1 cellular context compared by ENCODE assay signal in genomic region chrX:155216179-155216939, GRCh38.
A peak's percentile ranks its signal among the peaks of the same experiment; 100 is the strongest.
TF ChIP-seq lines count a peak whose summit lies in the region.

VBP1 (plus strand) TSS chrX:155216460; CDS start chrX:155216483, 23 bp downstream.

TF ChIP-seq in HepG2, 621 proteins besides CTCF, POLR2A, EP300 and RAD21 (continued from another document and continues in another):
- TF ChIP-seq, protein P1, sequence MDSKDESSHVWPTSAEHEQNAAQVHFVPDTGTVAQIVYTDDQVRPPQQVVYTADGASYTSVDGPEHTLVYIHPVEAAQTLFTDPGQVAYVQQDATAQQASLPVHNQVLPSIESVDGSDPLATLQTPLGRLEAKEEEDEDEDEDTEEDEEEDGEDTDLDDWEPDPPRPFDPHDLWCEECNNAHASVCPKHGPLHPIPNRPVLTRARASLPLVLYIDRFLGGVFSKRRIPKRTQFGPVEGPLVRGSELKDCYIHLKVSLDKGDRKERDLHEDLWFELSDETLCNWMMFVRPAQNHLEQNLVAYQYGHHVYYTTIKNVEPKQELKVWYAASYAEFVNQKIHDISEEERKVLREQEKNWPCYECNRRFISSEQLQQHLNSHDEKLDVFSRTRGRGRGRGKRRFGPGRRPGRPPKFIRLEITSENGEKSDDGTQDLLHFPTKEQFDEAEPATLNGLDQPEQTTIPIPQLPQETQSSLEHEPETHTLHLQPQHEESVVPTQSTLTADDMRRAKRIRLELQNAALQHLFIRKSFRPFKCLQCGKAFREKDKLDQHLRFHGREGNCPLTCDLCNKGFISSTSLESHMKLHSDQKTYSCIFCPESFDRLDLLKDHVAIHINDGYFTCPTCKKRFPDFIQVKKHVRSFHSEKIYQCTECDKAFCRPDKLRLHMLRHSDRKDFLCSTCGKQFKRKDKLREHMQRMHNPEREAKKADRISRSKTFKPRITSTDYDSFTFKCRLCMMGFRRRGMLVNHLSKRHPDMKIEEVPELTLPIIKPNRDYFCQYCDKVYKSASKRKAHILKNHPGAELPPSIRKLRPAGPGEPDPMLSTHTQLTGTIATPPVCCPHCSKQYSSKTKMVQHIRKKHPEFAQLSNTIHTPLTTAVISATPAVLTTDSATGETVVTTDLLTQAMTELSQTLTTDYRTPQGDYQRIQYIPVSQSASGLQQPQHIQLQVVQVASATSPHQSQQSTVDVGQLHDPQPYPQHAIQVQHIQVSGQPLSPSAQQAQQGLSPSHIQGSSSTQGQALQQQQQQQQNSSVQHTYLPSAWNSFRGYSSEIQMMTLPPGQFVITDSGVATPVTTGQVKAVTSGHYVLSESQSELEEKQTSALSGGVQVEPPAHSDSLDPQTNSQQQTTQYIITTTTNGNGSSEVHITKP (CRISPR knock-in tag; IDR thresholded peaks at IDR 0.05; ENCODE audit: low read depth): 0 out of 2 replicates have a peak, but pooled peaks have one; percentile 12
- TF ChIP-seq ASH2L (IDR thresholded peaks at IDR 0.05; ENCODE audit: insufficient read length, low read depth, low read length): peak; percentile 65
- TF ChIP-seq ZNF552 (CRISPR knock-in tag; IDR thresholded peaks at IDR 0.05; ENCODE audit: borderline replicate concordance): no peak
- no peak for TF ChIP-seq AHDC1 (CRISPR knock-in tag; IDR thresholded peaks at IDR 0.05; ENCODE audit: borderline replicate concordance)
- peak; percentile 43; the same call in 1 of the 2 replicates for TF ChIP-seq KAT8 (CRISPR knock-in tag; IDR thresholded peaks at IDR 0.05)
- TF ChIP-seq ZNF337 (CRISPR knock-in tag; IDR thresholded peaks at IDR 0.05; ENCODE audit: borderline replicate concordance, low read depth): no peak
- no peak for TF ChIP-seq ELF3 (CRISPR knock-in tag; IDR thresholded peaks at IDR 0.05)
- TF ChIP-seq, protein P2, sequence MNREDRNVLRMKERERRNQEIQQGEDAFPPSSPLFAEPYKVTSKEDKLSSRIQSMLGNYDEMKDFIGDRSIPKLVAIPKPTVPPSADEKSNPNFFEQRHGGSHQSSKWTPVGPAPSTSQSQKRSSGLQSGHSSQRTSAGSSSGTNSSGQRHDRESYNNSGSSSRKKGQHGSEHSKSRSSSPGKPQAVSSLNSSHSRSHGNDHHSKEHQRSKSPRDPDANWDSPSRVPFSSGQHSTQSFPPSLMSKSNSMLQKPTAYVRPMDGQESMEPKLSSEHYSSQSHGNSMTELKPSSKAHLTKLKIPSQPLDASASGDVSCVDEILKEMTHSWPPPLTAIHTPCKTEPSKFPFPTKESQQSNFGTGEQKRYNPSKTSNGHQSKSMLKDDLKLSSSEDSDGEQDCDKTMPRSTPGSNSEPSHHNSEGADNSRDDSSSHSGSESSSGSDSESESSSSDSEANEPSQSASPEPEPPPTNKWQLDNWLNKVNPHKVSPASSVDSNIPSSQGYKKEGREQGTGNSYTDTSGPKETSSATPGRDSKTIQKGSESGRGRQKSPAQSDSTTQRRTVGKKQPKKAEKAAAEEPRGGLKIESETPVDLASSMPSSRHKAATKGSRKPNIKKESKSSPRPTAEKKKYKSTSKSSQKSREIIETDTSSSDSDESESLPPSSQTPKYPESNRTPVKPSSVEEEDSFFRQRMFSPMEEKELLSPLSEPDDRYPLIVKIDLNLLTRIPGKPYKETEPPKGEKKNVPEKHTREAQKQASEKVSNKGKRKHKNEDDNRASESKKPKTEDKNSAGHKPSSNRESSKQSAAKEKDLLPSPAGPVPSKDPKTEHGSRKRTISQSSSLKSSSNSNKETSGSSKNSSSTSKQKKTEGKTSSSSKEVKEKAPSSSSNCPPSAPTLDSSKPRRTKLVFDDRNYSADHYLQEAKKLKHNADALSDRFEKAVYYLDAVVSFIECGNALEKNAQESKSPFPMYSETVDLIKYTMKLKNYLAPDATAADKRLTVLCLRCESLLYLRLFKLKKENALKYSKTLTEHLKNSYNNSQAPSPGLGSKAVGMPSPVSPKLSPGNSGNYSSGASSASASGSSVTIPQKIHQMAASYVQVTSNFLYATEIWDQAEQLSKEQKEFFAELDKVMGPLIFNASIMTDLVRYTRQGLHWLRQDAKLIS (CRISPR knock-in tag; IDR thresholded peaks at IDR 0.05): no peak
- no peak for TF ChIP-seq ZNF609 (CRISPR knock-in tag; IDR thresholded peaks at IDR 0.05; ENCODE audit: borderline replicate concordance)
- no peak for TF ChIP-seq CHD4 (IDR thresholded peaks at IDR 0.05; ENCODE audit: borderline replicate concordance, low read length)
- no peak for TF ChIP-seq MTERF4 (CRISPR knock-in tag; IDR thresholded peaks at IDR 0.05)
- TF ChIP-seq, protein P3, sequence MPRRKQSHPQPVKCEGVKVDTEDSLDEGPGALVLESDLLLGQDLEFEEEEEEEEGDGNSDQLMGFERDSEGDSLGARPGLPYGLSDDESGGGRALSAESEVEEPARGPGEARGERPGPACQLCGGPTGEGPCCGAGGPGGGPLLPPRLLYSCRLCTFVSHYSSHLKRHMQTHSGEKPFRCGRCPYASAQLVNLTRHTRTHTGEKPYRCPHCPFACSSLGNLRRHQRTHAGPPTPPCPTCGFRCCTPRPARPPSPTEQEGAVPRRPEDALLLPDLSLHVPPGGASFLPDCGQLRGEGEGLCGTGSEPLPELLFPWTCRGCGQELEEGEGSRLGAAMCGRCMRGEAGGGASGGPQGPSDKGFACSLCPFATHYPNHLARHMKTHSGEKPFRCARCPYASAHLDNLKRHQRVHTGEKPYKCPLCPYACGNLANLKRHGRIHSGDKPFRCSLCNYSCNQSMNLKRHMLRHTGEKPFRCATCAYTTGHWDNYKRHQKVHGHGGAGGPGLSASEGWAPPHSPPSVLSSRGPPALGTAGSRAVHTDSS (CRISPR knock-in tag; conservative IDR thresholded peaks at IDR 0.05): no peak
- TF ChIP-seq TFDP1 (CRISPR knock-in tag; IDR thresholded peaks at IDR 0.05; ENCODE audit: borderline replicate concordance): peak; percentile 43; the same call in 1 of the 2 replicates
- no peak for TF ChIP-seq HNRNPUL1 (IDR thresholded peaks at IDR 0.05; ENCODE audit: low read depth, low read length)
- peak; percentile 11; the same call in 1 of the 3 replicates for TF ChIP-seq MXI1 (IDR thresholded peaks at IDR 0.05; ENCODE audit: borderline replicate concordance, low read depth, low read length)
- peak; percentile 58 for TF ChIP-seq POLR2AphosphoS5 (IDR thresholded peaks at IDR 0.05; ENCODE audit: low read depth, low read length)
- TF ChIP-seq ZSCAN12 (CRISPR knock-in tag; IDR thresholded peaks at IDR 0.05): no peak
- TF ChIP-seq KLF13 (CRISPR knock-in tag; IDR thresholded peaks at IDR 0.05): no peak
- no peak for TF ChIP-seq SSRP1 (CRISPR knock-in tag; IDR thresholded peaks at IDR 0.05)
- TF ChIP-seq RCOR2 (CRISPR knock-in tag; IDR thresholded peaks at IDR 0.05): no peak
- no peak for TF ChIP-seq ZNF790 (CRISPR knock-in tag; IDR thresholded peaks at IDR 0.05; ENCODE audit: borderline replicate concordance)
- TF ChIP-seq ZBTB7B (CRISPR knock-in tag; IDR thresholded peaks at IDR 0.05): no peak
- no peak for TF ChIP-seq ZSCAN5A (CRISPR knock-in tag; IDR thresholded peaks at IDR 0.05; ENCODE audit: borderline replicate concordance)
- no peak for TF ChIP-seq ZNF652 (CRISPR knock-in tag; IDR thresholded peaks at IDR 0.05; ENCODE audit: borderline replicate concordance, low read depth)
